ENCODE assay signal across 26 cellular contexts in the genomic region with DNA sequence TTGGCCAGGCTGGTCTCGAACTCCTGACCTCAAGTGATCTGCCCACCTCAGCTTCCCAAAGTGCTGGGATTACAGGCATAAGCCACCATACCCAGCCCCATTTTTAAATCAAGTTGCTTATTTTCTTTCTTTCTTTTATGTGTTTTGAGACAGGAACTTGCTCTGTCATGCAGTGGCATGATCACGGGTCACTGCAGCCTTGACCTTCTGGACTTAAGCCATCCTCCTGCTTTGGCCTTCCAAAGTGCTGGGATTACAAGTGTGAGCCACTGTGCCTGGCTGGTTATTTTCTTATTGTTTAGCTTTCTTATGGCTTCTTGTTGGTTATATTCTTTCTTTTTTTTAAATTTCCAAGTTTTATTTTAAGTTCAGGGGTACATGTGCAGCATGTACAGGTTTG.
DNase-seq lines count a peak whose midpoint lies in the region; ATAC-seq, FAIRE-seq and TF ChIP-seq lines count a peak whose summit lies in the region.
"Had no signal": no experiment of that assay in that cellular context is flagged by ENCODE, and none has a peak within 500 bp of the region (broad histone marks: within the 10 kb centered on the region; RNA-seq: fewer than 3 reads in every experiment).

No MANE protein-coding gene starts in this region.

- DNase-seq in HepG2 (ENCODE audit: low spot score) (peak; percentile 4), right lobe of liver (no peak), RPMI7951 (ENCODE audit: low read depth) (peak; percentile 50), epithelial cell of proximal tubule (ENCODE audit: low read depth) (peak; percentile 2), renal cortical epithelial cell (ENCODE audit: low read depth) (peak; percentile 19), SIG-M5 (lab: John Stamatoyannopoulos, UW) (no peak), GF-D8 (lab: John Stamatoyannopoulos, UW) (no peak), SW 1271 (lab: John Stamatoyannopoulos, UW) (no peak)
- DNase-seq: ACHN; AML-193; BE2C; Calu3; CD4-positive, alpha-beta T cell; CD8-positive, alpha-beta memory T cell; DMS53; DMS79 treated with DMSO at 0.1 percent for 48 hours; GOT3; HFFc6 had no signal

- H2AFZ ChIP-seq in HepG2 (ENCODE audit: low read length): no peak overlapping the region

- intact Hi-C loops in HepG2 (cut with micrococcal nuclease; ENCODE audit: unreplicated experiment): no loop called here
- intact Hi-C loops in right lobe of liver (cut with DNase I): no loop called here

- H3K27me3 ChIP-seq in HepG2 (ENCODE audit: control insufficient read depth in 1 of 2, insufficient read depth in 2 of 2, low read length in 2 of 2) (no peaks in the 10 kb centered on the region), right lobe of liver (no peaks in the 10 kb centered on the region)
- H3K27me3 ChIP-seq: BE2C; BLaER1 treated with 17β-estradiol and CSF1 and Interleukin-3, amounts not matched to agents 10 nM and 100 nM had no signal

- no peak for TF ChIP-seq POLR2A in HepG2 (IDR thresholded peaks at IDR 0.05; ENCODE audit: insufficient read depth in 1 of 2, low read depth in 2 of 2, low read length in 2 of 2)
- TF ChIP-seq POLR2A in right lobe of liver (IDR thresholded peaks at IDR 0.05): no peak

- TF ChIP-seq CTCF in HepG2 (CRISPR knock-in tag; IDR thresholded peaks at IDR 0.05) (no peak), right lobe of liver (IDR thresholded peaks at IDR 0.05) (no peak), epithelial cell of proximal tubule (conservative IDR thresholded peaks at IDR 0.05; ENCODE audit: low read depth, low read length) (no peak)

- no peak for TF ChIP-seq RAD21 in HepG2 (CRISPR knock-in tag; IDR thresholded peaks at IDR 0.05)

- no peaks in the 10 kb centered on the region for H3K4me1 ChIP-seq in HepG2 (ENCODE audit: insufficient read depth, low read length)
- no peaks in the 10 kb centered on the region for H3K4me1 ChIP-seq in right lobe of liver
- H3K4me1 ChIP-seq: BE2C; BLaER1 treated with 17β-estradiol and CSF1 and Interleukin-3, amounts not matched to agents 10 nM and 100 nM; HAP-1 had no signal

- H3K36me3 ChIP-seq in HepG2 (replicated peaks in 1 of 2; ENCODE audit: control insufficient read depth in 1 of 2, insufficient read depth in 2 of 2, low read length in 2 of 2) (no peaks in the 10 kb centered on the region), right lobe of liver (no peaks in the 10 kb centered on the region)
- H3K36me3 ChIP-seq: BE2C; BLaER1 treated with 17β-estradiol and CSF1 and Interleukin-3, amounts not matched to agents 10 nM and 100 nM; HAP-1 had no signal

- CTCF ChIA-PET in HepG2 (lab: Yijun Ruan, JAX; ENCODE audit: low intra/inter-chr PET ratio, low total read pairs): no interaction called here

- ATAC-seq in HepG2: no peak
- no peak for ATAC-seq in right lobe of liver

- H3K79me2 ChIP-seq in HepG2 (ENCODE audit: insufficient read depth, low read length): no peaks in the 10 kb centered on the region

- in situ Hi-C loops in HepG2 (cut with HindIII; ENCODE audit: extremely low pct_ligation_motif_present, low pct_unique_long_range_greater_than_20kb): no loop called here

- POLR2A ChIA-PET in HepG2 (lab: Yijun Ruan, JAX): no interaction called here

- FAIRE-seq in HepG2 (lab: Jason Lieb, UNC): no peak
- FAIRE-seq: A204.1, G401.6, GM12891, GM18507, H54 had no signal

- H3K4me2 ChIP-seq in HepG2 (ENCODE audit: low read depth, low read length): no peak overlapping the region
- H3K4me2 ChIP-seq: BLaER1 treated with 17β-estradiol and CSF1 and Interleukin-3, amounts not matched to agents 10 nM and 100 nM had no signal

- 0% methylated on average over 2 of the region's 2 CpGs for WGBS in HepG2 (ENCODE audit: low lambda C conversion rate)
- 51% methylated on average over 2 of the region's 2 CpGs for WGBS in right lobe of liver (ENCODE audit: insufficient coverage, low coverage, low lambda C conversion rate, missing lambda C conversion rate)

- H3K4me3 ChIP-seq in HepG2 (replicated peaks in 1 of 3; ENCODE audit: insufficient read depth in 1 of 3, low read depth in 2 of 3, low read length in 3 of 3) (no peak overlapping the region), right lobe of liver (no peak overlapping the region), epithelial cell of proximal tubule (ENCODE audit: low read depth, low read length) (no peak overlapping the region)
- H3K4me3 ChIP-seq: BLaER1 treated with 17β-estradiol and CSF1 and Interleukin-3, amounts not matched to agents 10 nM and 100 nM; HAP-1 had no signal

- H3K9ac ChIP-seq in HepG2 (ENCODE audit: insufficient read depth, low read depth, low read length): no peak overlapping the region
- H3K9ac ChIP-seq: BLaER1 treated with 17β-estradiol and CSF1 and Interleukin-3, amounts not matched to agents 10 nM and 100 nM had no signal

- no peaks in the 10 kb centered on the region for H4K20me1 ChIP-seq in HepG2 (ENCODE audit: insufficient read depth, low read length)
- H4K20me1 ChIP-seq: BLaER1 treated with 17β-estradiol and CSF1 and Interleukin-3, amounts not matched to agents 10 nM and 100 nM had no signal

- no TSS peak for BruUV-seq in HepG2 (replicated peaks; lab: Mats Ljungman, UMichigan)

- H3K9me3 ChIP-seq in HepG2 (ENCODE audit: low read length) (no peaks in the 10 kb centered on the region), right lobe of liver (no peaks in the 10 kb centered on the region)
- H3K9me3 ChIP-seq: BE2C, HAP-1 had no signal

- H3K27ac ChIP-seq in HepG2 (ENCODE audit: extremely low read length, insufficient read depth, low read length): no peak overlapping the region
- no peak overlapping the region for H3K27ac ChIP-seq in right lobe of liver
- H3K27ac ChIP-seq: 22Rv1; BLaER1 treated with 17β-estradiol and CSF1 and Interleukin-3, amounts not matched to agents 10 nM and 100 nM had no signal

- no peak for TF ChIP-seq EP300 in HepG2 (IDR thresholded peaks at IDR 0.05; ENCODE audit: low read depth in 2 of 2, low read length in 2 of 2)
- no peak for TF ChIP-seq EP300 in HepG2 (CRISPR knock-in tag; IDR thresholded peaks at IDR 0.05; ENCODE audit: borderline replicate concordance)

TF ChIP-seq in HepG2, 621 proteins besides CTCF, POLR2A, EP300 and RAD21:
- TF ChIP-seq FOXK1 (CRISPR knock-in tag; IDR thresholded peaks at IDR 0.05; ENCODE audit: borderline replicate concordance, low read depth) (no peak), HCFC1 (IDR thresholded peaks at IDR 0.05; ENCODE audit: low read depth, low read length) (no peak), NR2F6 (IDR thresholded peaks at IDR 0.05) (peak; percentile 41; the same call in 1 of the 2 replicates), NR2F6 (CRISPR knock-in tag; IDR thresholded peaks at IDR 0.05) (no peak), RARA (CRISPR knock-in tag; IDR thresholded peaks at IDR 0.05) (peak; percentile 31; the same call in 1 of the 2 replicates), ARNT (IDR thresholded peaks at IDR 0.05) (no peak), ZNF850 (CRISPR knock-in tag; conservative IDR thresholded peaks at IDR 0.05) (no peak), NR2F1 (CRISPR knock-in tag; IDR thresholded peaks at IDR 0.05) (peak in 1 of 2 experiments; percentile 65; a peak in 2 of 4 replicates), HDAC2 (CRISPR knock-in tag; IDR thresholded peaks at IDR 0.05) (no peak)
TF ChIP-seq in HepG2: peak in this region for 3.

Comparison
In these comparisons a context has a peak if more than half of its experiments do, and no peak if none do; other contexts are left out.
1. DNase-seq: peak in HepG2 (single experiment), RPMI7951 (single experiment), epithelial cell of proximal tubule (single experiment) and renal cortical epithelial cell (single experiment); none in right lobe of liver (0 of 3), SIG-M5 (single experiment), GF-D8 (single experiment) and SW 1271 (0 of 2).